ENCODE assay signal across 9 cellular contexts in genomic region chr9:131252120-131252519, GRCh38. TPM values are rescaled to one million over a fixed set of nuclear protein-coding genes. Genes with fewer than 3 reads are reported as not detected.
A peak's percentile ranks its signal among the peaks of the same experiment; 100 is the strongest.
DNase-seq lines count a peak whose midpoint lies in the region; ATAC-seq and TF ChIP-seq lines count a peak whose summit lies in the region.
"Had no signal": no experiment of that assay in that cellular context is flagged by ENCODE, and none has a peak within 500 bp of the region (broad histone marks: within the 10 kb centered on the region; RNA-seq: fewer than 3 reads in every experiment).

No MANE protein-coding gene starts in this region.

- peaks cover 11 to 64% (median 30%) of the 10 kb centered on the region in 4 donors for H3K4me1 Mint-ChIP-seq in CD4-positive, CD25-positive, alpha-beta regulatory T cell
- H3K4me1 Mint-ChIP-seq in activated T-helper 17 cell treated with anti-CD3 and anti-CD28 coated beads, Interleukin-2, amount 50 U/mL, for 72 hours = peaks cover 7% of the 10 kb centered on the region

- no peaks in the 10 kb centered on the region for H3K27me3 Mint-ChIP-seq in CD4-positive, CD25-positive, alpha-beta regulatory T cell
- H3K27me3 Mint-ChIP-seq in activated T-helper 17 cell treated with anti-CD3 and anti-CD28 coated beads, Interleukin-2, amount 50 U/mL, for 72 hours = no peaks in the 10 kb centered on the region

- H3K27ac Mint-ChIP-seq in CD4-positive, CD25-positive, alpha-beta regulatory T cell = peak overlapping the region in 2 of 3 donors; percentile 93 to 96
- H3K27ac Mint-ChIP-seq in activated T-helper 17 cell treated with anti-CD3 and anti-CD28 coated beads, Interleukin-2, amount 50 U/mL, for 72 hours = peak overlapping the region; percentile 92

- no peaks in the 10 kb centered on the region for H3K36me3 Mint-ChIP-seq in CD4-positive, CD25-positive, alpha-beta regulatory T cell
- no peaks in the 10 kb centered on the region for H3K36me3 Mint-ChIP-seq in activated T-helper 17 cell treated with anti-CD3 and anti-CD28 coated beads, Interleukin-2, amount 50 U/mL, for 72 hours (ENCODE audit: low read depth)

- no peaks in the 10 kb centered on the region for H3K36me3 ChIP-seq in CD4-positive, CD25-positive, alpha-beta regulatory T cell (ENCODE audit: control insufficient read depth, insufficient read depth, low read length)
- no peaks in the 10 kb centered on the region for H3K36me3 ChIP-seq in mucosa of rectum (ENCODE audit: control insufficient read depth in 2 of 2, insufficient read depth in 2 of 2, low read length in 2 of 2)

- no peak for TF ChIP-seq CTCF in GM10266 (IDR thresholded peaks at IDR 0.05; ENCODE audit: control insufficient read depth, insufficient read depth, low read depth, missing control alignments)

- H3K4me1 ChIP-seq in CD4-positive, CD25-positive, alpha-beta regulatory T cell (ENCODE audit: control insufficient read depth, insufficient read depth, low read length, poor library complexity, severe bottlenecking) = peaks cover 57% of the 10 kb centered on the region
- H3K4me1 ChIP-seq in mucosa of rectum (ENCODE audit: control insufficient read depth in 2 of 2, insufficient read depth in 2 of 2, low read length in 2 of 2) = peaks cover 7 to 19% of the 10 kb centered on the region in 2 donors

- peak overlapping the region; percentile 90 for H3K27ac ChIP-seq in CD4-positive, CD25-positive, alpha-beta regulatory T cell (ENCODE audit: insufficient read depth, low read length, poor library complexity, severe bottlenecking)
- peak overlapping the region in 1 of 2 donors; percentile 77 for H3K27ac ChIP-seq in mucosa of rectum (ENCODE audit: low read depth in 2 of 2, low read length in 2 of 2)

- peak overlapping the region; percentile 32 to 48 for H3K9ac ChIP-seq in mucosa of rectum (ENCODE audit: low read depth in 1 of 2, low read length in 2 of 2)

- H3K4me3 Mint-ChIP-seq in CD4-positive, CD25-positive, alpha-beta regulatory T cell = peak overlapping the region; percentile 84 to 100 (median 90)
- H3K4me3 Mint-ChIP-seq in activated T-helper 17 cell treated with anti-CD3 and anti-CD28 coated beads, Interleukin-2, amount 50 U/mL, for 72 hours = peak overlapping the region; percentile 85

- H3K9me3 Mint-ChIP-seq in CD4-positive, CD25-positive, alpha-beta regulatory T cell = peaks cover 0 to 2% (median 0%) of the 10 kb centered on the region in 7 donors
- no peaks in the 10 kb centered on the region for H3K9me3 Mint-ChIP-seq in activated T-helper 17 cell treated with anti-CD3 and anti-CD28 coated beads, Interleukin-2, amount 50 U/mL, for 72 hours

- no peak for DNase-seq in CD4-positive, CD25-positive, alpha-beta regulatory T cell
- DNase-seq in NCI-H1436 (lab: John Stamatoyannopoulos, UW) = no peak
- no peak for DNase-seq in GM10266 (ENCODE audit: extremely low spot score)
- no peak for DNase-seq in central memory CD4-positive, alpha-beta T cell
- DNase-seq: NCI-H2029 treated with DMSO at 0.1 percent for 48 hours had no signal

- H3K27me3 ChIP-seq in CD4-positive, CD25-positive, alpha-beta regulatory T cell (ENCODE audit: control insufficient read depth, insufficient read depth, low read length) = no peaks in the 10 kb centered on the region
- no peaks in the 10 kb centered on the region for H3K27me3 ChIP-seq in mucosa of rectum (ENCODE audit: control insufficient read depth in 2 of 2, insufficient read depth in 2 of 2, low read length in 2 of 2)

- peak overlapping the region; percentile 71 for H3K4me3 ChIP-seq in CD4-positive, CD25-positive, alpha-beta regulatory T cell (ENCODE audit: low read depth, low read length)
- H3K4me3 ChIP-seq in mucosa of rectum (ENCODE audit: low read length in 2 of 2) = peak overlapping the region; percentile 33 to 44

- ATAC-seq in CD4-positive, CD25-positive, alpha-beta regulatory T cell (ENCODE audit: low read depth in 2 of 2) = no peak
- ATAC-seq in GM19452 (IDR thresholded peaks at IDR 0.05; ENCODE audit: unreplicated experiment) = peak; percentile 13
- ATAC-seq in activated T-helper 17 cell treated with anti-CD3 and anti-CD28 coated beads, Interleukin-2, amount 50 U/mL, for 72 hours (replicated peaks) = no peak
- ATAC-seq in GM18858 (IDR thresholded peaks at IDR 0.05; ENCODE audit: unreplicated experiment) = no peak

- no peaks in the 10 kb centered on the region for H3K9me3 ChIP-seq in CD4-positive, CD25-positive, alpha-beta regulatory T cell (ENCODE audit: control insufficient read depth in 2 of 2, low read length in 2 of 2)
- H3K9me3 ChIP-seq in mucosa of rectum (ENCODE audit: control insufficient read depth in 2 of 2, low read length in 2 of 2) = no peaks in the 10 kb centered on the region

RNA-seq across cellular contexts. Expression of gene FAM78A, which starts 24.2 kb away (rescaled TPM):
- 95.6 TPM for total RNA-seq in CD4-positive, CD25-positive, alpha-beta regulatory T cell
- polyA plus RNA-seq in CD4-positive, CD25-positive, alpha-beta regulatory T cell = 10 to 100 TPM; 16.6 to 23.0 (median 17.7) TPM
- total RNA-seq in activated T-helper 17 cell treated with anti-CD3 and anti-CD28 coated beads, Interleukin-2, amount 50 U/mL, for 72 hours = 10 to 100 TPM; 29.1 to 50.2 TPM

RNA-seq across cellular contexts. Expression of gene PLPP7, which starts 37.4 kb away (rescaled TPM):
- not detected for total RNA-seq in CD4-positive, CD25-positive, alpha-beta regulatory T cell
- polyA plus RNA-seq in CD4-positive, CD25-positive, alpha-beta regulatory T cell = not detected
- not detected for total RNA-seq in activated T-helper 17 cell treated with anti-CD3 and anti-CD28 coated beads, Interleukin-2, amount 50 U/mL, for 72 hours
